In the genomic region with DNA sequence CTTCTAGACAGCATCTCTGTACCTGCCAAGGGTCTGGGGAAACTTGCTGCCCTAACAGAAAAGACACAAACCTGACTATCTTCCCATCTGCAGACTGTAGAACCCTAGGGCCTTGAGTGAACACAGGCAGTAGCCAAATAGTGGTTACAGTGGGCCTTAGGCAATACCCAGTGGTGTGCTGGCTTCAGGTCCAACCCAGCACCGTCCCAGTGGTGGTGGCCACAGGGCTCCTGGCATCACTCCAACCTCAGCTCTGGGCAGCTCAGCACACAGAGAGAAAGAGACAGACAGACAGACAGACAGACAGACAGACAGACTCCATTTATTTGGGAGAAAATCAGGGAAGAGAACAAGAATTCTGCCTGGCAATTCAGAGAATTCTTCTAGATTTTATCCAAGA, we compare ENCODE assay signal across 31 cellular contexts. TPM values are rescaled to one million over a fixed set of nuclear protein-coding genes. Genes with fewer than 3 reads are reported as not detected.
"Had no signal": no experiment of that assay in that cellular context is flagged by ENCODE, and none has a peak within 500 bp of the region (broad histone marks: within the 10 kb centered on the region; RNA-seq: fewer than 3 reads in every experiment).

No MANE protein-coding gene starts in this region.

- H3K9me3 ChIP-seq: ovary, testis, upper lobe of left lung, vagina had no signal

- H3K27me3 ChIP-seq: neural progenitor cell, ovary, suprapubic skin, testis, tibial nerve, upper lobe of left lung, vagina had no signal

- H2AFZ ChIP-seq: neural progenitor cell, parathyroid adenoma had no signal

- H3K4me1 ChIP-seq: parathyroid adenoma, psoas muscle, spleen, suprapubic skin, testis, tibial nerve, upper lobe of left lung, vagina had no signal

- H3K4me2 ChIP-seq: neural progenitor cell, smooth muscle cell had no signal

- FAIRE-seq: urothelium cell line had no signal

- DNase-seq: natural killer cell; occipital lobe; ovary; psoas muscle; right cardiac atrium; spleen; stimulated activated CD4-positive, alpha-beta T cell treated with anti-CD3 and anti-CD28 coated beads, Interleukin-12 subunit alpha, Interleukin-12 subunit beta, amount 100 ng/mL, for 4 hours; stimulated activated CD4-positive, alpha-beta T cell treated with anti-CD3 and anti-CD28 coated beads, Interleukin-1b, Interleukin-23, amount 100 ng/mL, for 48 hours; stimulated activated CD4-positive, alpha-beta T cell treated with anti-CD3 and anti-CD28 coated beads, Interleukin-4, amount 100 ng/mL, for 1 hour; stimulated activated CD4-positive, alpha-beta T cell treated with anti-CD3 and anti-CD28 coated beads, Interleukin-4, amount 100 ng/mL, for 4 hours; stimulated activated CD8-positive, alpha-beta memory T cell treated with anti-CD3 and anti-CD28 coated beads, Interleukin-4, amount 100 ng/mL, for 48 hours; stimulated activated naive CD4-positive, alpha-beta T cell; stimulated activated naive CD8-positive, alpha-beta T cell treated with anti-CD3 and anti-CD28 coated beads, Interleukin-15, amount 100 ng/mL, for 72 hours; stimulated activated naive CD8-positive, alpha-beta T cell treated with anti-CD3 and anti-CD28 coated beads, Interleukin-15, Interleukin-2, amounts not matched to agents 100 U/mL and 50 U/mL, for 24 hours; substantia nigra; testis; trophoblast cell had no signal

- H3K79me2 ChIP-seq: parathyroid adenoma had no signal

- ATAC-seq: natural killer cell; psoas muscle; right cardiac atrium; sciatic nerve; stimulated activated memory B cell treated with anti-CD40 and anti-IgM and Interleukin-4, amounts not matched to agents 10 μg/mL and 1 μg/mL and 100 μg/mL, for 72 hours; stimulated activated naive CD8-positive, alpha-beta T cell treated with anti-CD3 and anti-CD28 coated beads, Interleukin-15, amount 100 ng/mL, for 72 hours; stimulated activated naive CD8-positive, alpha-beta T cell treated with anti-CD3 and anti-CD28 coated beads, Interleukin-15, Interleukin-2, amounts not matched to agents 100 U/mL and 50 U/mL, for 24 hours had no signal

- H3K9ac ChIP-seq: neural progenitor cell, parathyroid adenoma had no signal

- H3K27ac ChIP-seq: neural progenitor cell, ovary, parathyroid adenoma, psoas muscle, skin epidermis, spleen, suprapubic skin, testis, tibial nerve, upper lobe of left lung, vagina had no signal

- H3K4me3 ChIP-seq: neural progenitor cell, ovary, psoas muscle, skin epidermis, smooth muscle cell, spleen, suprapubic skin, testis, tibial nerve, upper lobe of left lung, vagina had no signal

- H3K36me3 ChIP-seq: neural progenitor cell, ovary, spleen, suprapubic skin, tibial nerve, upper lobe of left lung, vagina had no signal

RNA-seq across cellular contexts. Expression of a gene that starts 29.3 kb away (rescaled TPM):
- total RNA-seq: natural killer cell, osteoblast, progenitor cell of endocrine pancreas, psoas muscle, right cardiac atrium, sciatic nerve, smooth muscle cell, spleen, suprapubic skin, tibial nerve, upper lobe of left lung, ureter, vagina had no signal
- polyA plus RNA-seq: psoas muscle, right cardiac atrium, smooth muscle cell had no signal
